Comparison of ENCODE assay signal across 14 cellular contexts in the genomic region with DNA sequence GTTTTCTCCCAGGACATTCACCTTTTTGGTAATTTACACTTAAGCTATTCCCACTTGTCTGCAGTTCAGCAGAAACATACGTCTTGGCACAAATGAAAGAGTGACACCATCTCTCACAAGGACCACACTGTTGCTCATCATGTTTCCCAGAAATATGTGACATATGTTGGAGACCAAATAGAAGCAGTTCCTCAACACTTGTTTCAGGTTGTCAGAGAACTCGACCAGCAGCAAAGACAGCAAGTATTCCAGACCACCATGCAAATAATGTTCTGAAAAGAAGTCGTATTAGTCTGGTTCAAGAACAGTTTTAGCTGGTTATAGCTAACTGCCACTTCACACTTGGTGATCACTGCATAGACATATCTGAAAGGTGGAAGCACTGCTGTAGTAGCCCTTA.
DNase-seq lines count a peak whose midpoint lies in the region; ATAC-seq, FAIRE-seq and TF ChIP-seq lines count a peak whose summit lies in the region.
"Had no signal": no experiment of that assay in that cellular context is flagged by ENCODE, and none has a peak within 500 bp of the region (broad histone marks: within the 10 kb centered on the region; RNA-seq: fewer than 3 reads in every experiment).

No MANE protein-coding gene starts in this region.

- in situ Hi-C loops in Panc1 (cut with HindIII; ENCODE audit: low pct_unique_long_range_greater_than_20kb, low sequenced_read_pairs), result no loop called here

- TF ChIP-seq CTCF in Panc1 (IDR thresholded peaks at IDR 0.05), result no peak
- no peak for TF ChIP-seq CTCF in keratinocyte (optimal IDR thresholded peaks at IDR 0.05 in 1 of 3, IDR thresholded peaks at IDR 0.05 in 1 of 3, conservative IDR thresholded peaks at IDR 0.05 in 1 of 3; ENCODE audit: extremely low read depth in 1 of 3, insufficient read depth in 2 of 3, low read length in 3 of 3)

- H3K27me3 ChIP-seq in Panc1 (ENCODE audit: control insufficient read depth, insufficient read depth, low read length), result no peaks in the 10 kb centered on the region
- no peaks in the 10 kb centered on the region for H3K27me3 ChIP-seq in keratinocyte (ENCODE audit: control insufficient read depth, extremely low read depth, insufficient read depth, low read length)
- H3K27me3 ChIP-seq: neural progenitor cell had no signal

- peak overlapping the region; percentile 81 for H3K27ac Mint-ChIP-seq in activated CD4-positive, alpha-beta T cell treated with anti-CD3 and anti-CD28 coated beads for 36 hours
- H3K27ac Mint-ChIP-seq: neural progenitor cell had no signal

- POLR2A ChIA-PET in activated CD4-positive, alpha-beta T cell treated with anti-CD3 and anti-CD28 coated beads for 36 hours (lab: Charles Lee), result interaction anchor here (0.7 to 2.4 kb wide), 10 partner anchors 9 to 105 kb away, joined by 3 to 32 read pairs (median 4); a partner anchor contains a TSS
- POLR2A ChIA-PET in Panc1 (lab: Charles Lee), result interaction anchor here (0.7 kb wide), 1 partner anchor 13 kb away, joined by 3 read pairs; no protein-coding TSS in a partner anchor

- H3K9ac ChIP-seq in keratinocyte (ENCODE audit: control insufficient read depth, extremely low read depth, insufficient read depth, low read length), result no peak overlapping the region
- H3K9ac ChIP-seq: neural progenitor cell had no signal

- H3K9me3 Mint-ChIP-seq in activated CD4-positive, alpha-beta T cell treated with anti-CD3 and anti-CD28 coated beads for 36 hours (ENCODE audit: low read depth), result no peaks in the 10 kb centered on the region
- H3K9me3 Mint-ChIP-seq: neural progenitor cell had no signal

- peak overlapping the region; percentile 0 for H3K4me3 Mint-ChIP-seq in activated CD4-positive, alpha-beta T cell treated with anti-CD3 and anti-CD28 coated beads for 36 hours
- H3K4me3 Mint-ChIP-seq: neural progenitor cell had no signal

- H3K4me1 Mint-ChIP-seq in activated CD4-positive, alpha-beta T cell treated with anti-CD3 and anti-CD28 coated beads for 36 hours, result peaks cover 57% of the 10 kb centered on the region
- H3K4me1 Mint-ChIP-seq: neural progenitor cell had no signal

- no peaks in the 10 kb centered on the region for H3K36me3 ChIP-seq in Panc1 (ENCODE audit: control insufficient read depth, insufficient read depth, low read length)
- no peaks in the 10 kb centered on the region for H3K36me3 ChIP-seq in keratinocyte (ENCODE audit: control insufficient read depth in 2 of 2, extremely low read depth in 1 of 2, insufficient read depth in 2 of 2, low read length in 2 of 2)
- H3K36me3 ChIP-seq: left ventricle myocardium inferior, neural progenitor cell had no signal

- H3K4me3 ChIP-seq in Panc1 (ENCODE audit: low read depth in 2 of 2, low read length in 2 of 2) (no peak overlapping the region), keratinocyte (ENCODE audit: control insufficient read depth in 2 of 3, extremely low read depth in 1 of 3, insufficient read depth in 2 of 3, low read depth in 1 of 3, low read length in 3 of 3) (no peak overlapping the region)
- H3K4me3 ChIP-seq: left ventricle myocardium inferior, neural progenitor cell had no signal

- CTCF ChIA-PET in activated CD4-positive, alpha-beta T cell treated with anti-CD3 and anti-CD28 coated beads for 36 hours (lab: Charles Lee), result interaction anchor here (0.7 to 2.9 kb wide), 6 partner anchors 9 to 58 kb away, joined by 3 to 25 read pairs (median 4); no protein-coding TSS in a partner anchor
- CTCF ChIA-PET in Panc1 (lab: Charles Lee), result no interaction called here

- H3K4me1 ChIP-seq in Panc1 (ENCODE audit: control insufficient read depth, insufficient read depth, low read length) (no peaks in the 10 kb centered on the region; the same call in none of the 2 replicates), keratinocyte (ENCODE audit: control insufficient read depth, extremely low read depth, insufficient read depth, low read length) (peaks cover 11% of the 10 kb centered on the region)
- H3K4me1 ChIP-seq: left ventricle myocardium inferior had no signal

- ATAC-seq in activated CD4-positive, alpha-beta T cell treated with anti-CD3 and anti-CD28 coated beads for 36 hours, result peak; percentile 69
- peak; percentile 46 for ATAC-seq in GM21447 (IDR thresholded peaks at IDR 0.05; ENCODE audit: unreplicated experiment)
- ATAC-seq in Panc1, result no peak
- no peak for ATAC-seq in GM18858 (IDR thresholded peaks at IDR 0.05; ENCODE audit: unreplicated experiment)
- no peak for ATAC-seq in HG03175 (IDR thresholded peaks at IDR 0.05; ENCODE audit: unreplicated experiment)

- no peaks in the 10 kb centered on the region for H4K20me1 ChIP-seq in keratinocyte (ENCODE audit: control insufficient read depth, extremely low read depth, insufficient read depth, low read length)

- H3K9me1 ChIP-seq in keratinocyte (ENCODE audit: control insufficient read depth, extremely low read depth, insufficient read depth, low read length), result no peaks in the 10 kb centered on the region

- H3K27ac ChIP-seq in Panc1 (ENCODE audit: low read length), result peak overlapping the region; percentile 74; the same call in 1 of the 2 replicates
- H3K27ac ChIP-seq in keratinocyte (ENCODE audit: control insufficient read depth, insufficient read depth, low read length), result no peak overlapping the region
- H3K27ac ChIP-seq: left ventricle myocardium inferior, neural progenitor cell had no signal

- H3K27me3 Mint-ChIP-seq in activated CD4-positive, alpha-beta T cell treated with anti-CD3 and anti-CD28 coated beads for 36 hours, result no peaks in the 10 kb centered on the region

- dilution Hi-C loops in keratinocyte (cut with MboI; ENCODE audit: extremely low pct_ligation_motif_present, low sequenced_read_pairs), result no loop called here

- no TSS peak for BruUV-seq in Panc1 (replicated peaks; lab: Mats Ljungman, UMichigan)

- H2AFZ ChIP-seq in keratinocyte (ENCODE audit: control insufficient read depth, low read length), result peak overlapping the region; percentile 40
- H2AFZ ChIP-seq: neural progenitor cell had no signal

- H3K79me2 ChIP-seq in keratinocyte (ENCODE audit: control insufficient read depth, insufficient read depth, low read length), result no peaks in the 10 kb centered on the region

- no peak for FAIRE-seq in keratinocyte (lab: Jason Lieb, UNC)
- FAIRE-seq: bronchial epithelial cell, small intestine had no signal

- H3K4me2 ChIP-seq in keratinocyte (ENCODE audit: control insufficient read depth, extremely low read depth, insufficient read depth, low read depth, low read length), result no peak overlapping the region
- H3K4me2 ChIP-seq: neural progenitor cell had no signal

- no peak for DNase-seq in activated CD4-positive, alpha-beta T cell treated with anti-CD3 and anti-CD28 coated beads for 36 hours
- no peak for DNase-seq in activated CD4-positive, alpha-beta T cell treated with anti-CD3 and anti-CD28 coated beads, Interleukin-2, amount 50 U/mL, for 48 hours
- DNase-seq in Panc1 (ENCODE audit: low read depth, low spot score) (no peak), keratinocyte (ENCODE audit: low read depth, low spot score) (no peak), AG08395 (ENCODE audit: low spot score) (no peak)
- DNase-seq: left ventricle myocardium inferior, NCI-H1092, NCI-H526, small intestine had no signal

- no peaks in the 10 kb centered on the region for H3K36me3 Mint-ChIP-seq in activated CD4-positive, alpha-beta T cell treated with anti-CD3 and anti-CD28 coated beads for 36 hours (ENCODE audit: low read depth)
- H3K36me3 Mint-ChIP-seq: neural progenitor cell had no signal

- intact Hi-C loops in activated CD4-positive, alpha-beta T cell treated with anti-CD3 and anti-CD28 coated beads for 36 hours (cut with DNase I, micrococcal nuclease), result loop anchor here (2.0 to 5.0 kb wide), 6 partner anchors 68 to 266 kb away; no protein-coding TSS in a partner anchor
- intact Hi-C loops in Panc1 (cut with micrococcal nuclease; ENCODE audit: unreplicated experiment), result no loop called here

- H3K9me3 ChIP-seq in Panc1 (ENCODE audit: control insufficient read depth, insufficient read depth, low read depth, low read length) (no peaks in the 10 kb centered on the region), keratinocyte (ENCODE audit: control insufficient read depth, low read depth, low read length) (no peaks in the 10 kb centered on the region)
- H3K9me3 ChIP-seq: left ventricle myocardium inferior had no signal

Comparison
In these comparisons a context has a peak if more than half of its experiments do, and no peak if none do; other contexts are left out.
1. ATAC-seq: peak in activated CD4-positive, alpha-beta T cell treated with anti-CD3 and anti-CD28 coated beads for 36 hours (single experiment) and GM21447 (single experiment); none in Panc1 (single experiment), GM18858 (single experiment) and HG03175 (single experiment).